ENCODE assay signal across 1 cellular context in the genomic region with DNA sequence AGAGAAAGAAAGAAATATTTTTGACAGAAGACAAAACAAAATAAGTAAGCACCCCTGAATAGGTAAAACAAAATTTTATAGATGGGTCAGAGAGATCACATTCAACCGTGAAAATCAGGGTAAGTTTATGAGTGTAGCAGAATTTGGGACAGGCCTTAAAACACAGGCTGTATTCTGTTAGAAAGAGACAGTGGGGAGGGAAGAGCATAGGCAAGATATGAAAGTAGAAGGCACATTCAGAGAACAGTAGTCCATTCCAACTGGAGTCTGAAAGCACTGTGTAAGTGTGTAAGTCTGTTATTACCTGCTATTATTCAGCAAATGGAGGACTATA.
TF ChIP-seq lines count a peak whose summit lies in the region.

No MANE protein-coding gene starts in this region.

TF ChIP-seq in IMR-90, 13 proteins besides CTCF, POLR2A, EP300 and RAD21:
- TF ChIP-seq RFX5 (IDR thresholded peaks at IDR 0.05; ENCODE audit: low read depth, low read length) (no peak), RCOR1 (IDR thresholded peaks at IDR 0.05; ENCODE audit: insufficient replicate concordance, low read length) (no peak), BHLHE40 (IDR thresholded peaks at IDR 0.05; ENCODE audit: low read depth, low read length) (no peak), MAZ (IDR thresholded peaks at IDR 0.05; ENCODE audit: borderline replicate concordance, low read depth, low read length) (no peak), MAFK (IDR thresholded peaks at IDR 0.05; ENCODE audit: low read depth, low read length) (no peak), MXI1 (IDR thresholded peaks at IDR 0.05; ENCODE audit: borderline replicate concordance, low read depth, low read length) (no peak), FOS (IDR thresholded peaks at IDR 0.05; ENCODE audit: low read depth, low read length) (no peak), NFE2L2 (IDR thresholded peaks at IDR 0.05; ENCODE audit: low read depth, low read length) (no peak), CEBPB (IDR thresholded peaks at IDR 0.05; ENCODE audit: low read depth, low read length) (no peak), SMC3 (IDR thresholded peaks at IDR 0.05; ENCODE audit: low read depth, low read length) (no peak), CHD1 (IDR thresholded peaks at IDR 0.05; ENCODE audit: low read depth, low read length) (no peak)
- TF ChIP-seq, protein P1, sequence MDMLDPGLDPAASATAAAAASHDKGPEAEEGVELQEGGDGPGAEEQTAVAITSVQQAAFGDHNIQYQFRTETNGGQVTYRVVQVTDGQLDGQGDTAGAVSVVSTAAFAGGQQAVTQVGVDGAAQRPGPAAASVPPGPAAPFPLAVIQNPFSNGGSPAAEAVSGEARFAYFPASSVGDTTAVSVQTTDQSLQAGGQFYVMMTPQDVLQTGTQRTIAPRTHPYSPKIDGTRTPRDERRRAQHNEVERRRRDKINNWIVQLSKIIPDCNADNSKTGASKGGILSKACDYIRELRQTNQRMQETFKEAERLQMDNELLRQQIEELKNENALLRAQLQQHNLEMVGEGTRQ (IDR thresholded peaks at IDR 0.05; ENCODE audit: low read depth, low read length): no peak
- TF ChIP-seq, protein P2, sequence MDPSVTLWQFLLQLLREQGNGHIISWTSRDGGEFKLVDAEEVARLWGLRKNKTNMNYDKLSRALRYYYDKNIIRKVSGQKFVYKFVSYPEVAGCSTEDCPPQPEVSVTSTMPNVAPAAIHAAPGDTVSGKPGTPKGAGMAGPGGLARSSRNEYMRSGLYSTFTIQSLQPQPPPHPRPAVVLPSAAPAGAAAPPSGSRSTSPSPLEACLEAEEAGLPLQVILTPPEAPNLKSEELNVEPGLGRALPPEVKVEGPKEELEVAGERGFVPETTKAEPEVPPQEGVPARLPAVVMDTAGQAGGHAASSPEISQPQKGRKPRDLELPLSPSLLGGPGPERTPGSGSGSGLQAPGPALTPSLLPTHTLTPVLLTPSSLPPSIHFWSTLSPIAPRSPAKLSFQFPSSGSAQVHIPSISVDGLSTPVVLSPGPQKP (IDR thresholded peaks at IDR 0.05; ENCODE audit: borderline replicate concordance, low read depth, low read length): no peak
TF ChIP-seq in IMR-90: peak in this region for 0.
